9 cellular contexts compared by ENCODE assay signal in the genomic region with DNA sequence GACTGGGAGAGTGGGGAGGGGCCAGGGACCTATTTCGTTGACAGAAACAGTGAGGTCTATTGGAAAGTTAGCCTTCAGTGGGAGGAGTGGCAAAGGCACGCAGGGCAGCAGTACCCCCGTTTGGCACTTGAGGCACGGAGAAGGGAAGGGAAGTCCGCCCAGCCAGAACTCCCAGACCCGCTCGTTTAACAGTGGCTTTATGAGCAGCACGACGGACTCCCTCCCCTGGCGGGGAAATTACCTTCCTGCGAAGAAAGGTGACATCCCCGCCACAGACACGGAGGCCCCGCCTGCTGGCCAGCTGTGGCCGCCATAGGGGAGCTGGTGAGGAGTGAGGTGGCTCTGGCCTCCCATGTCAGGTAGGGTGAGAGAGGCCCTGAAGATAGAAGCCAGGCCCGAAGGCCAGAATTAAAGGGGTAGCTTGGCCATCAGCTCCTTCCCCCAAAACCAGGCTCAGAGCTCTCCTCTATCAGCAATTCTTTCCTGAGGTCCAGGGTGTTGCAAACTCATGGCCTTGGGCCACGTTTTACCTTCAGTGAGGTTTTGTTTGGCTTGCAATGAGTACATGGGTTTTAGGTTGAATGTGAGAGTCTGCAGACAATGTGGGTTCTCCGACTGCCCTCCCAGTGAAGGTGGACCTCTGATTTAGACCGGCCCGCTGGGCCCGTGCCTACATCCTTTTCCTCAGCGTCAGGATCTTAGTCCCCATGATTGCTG.
DNase-seq lines count a peak whose midpoint lies in the region; ATAC-seq, FAIRE-seq and TF ChIP-seq lines count a peak whose summit lies in the region.
"Had no signal": no experiment of that assay in that cellular context is flagged by ENCODE, and none has a peak within 500 bp of the region (broad histone marks: within the 10 kb centered on the region; RNA-seq: fewer than 3 reads in every experiment).

No MANE protein-coding gene starts in this region.

- CTCF ChIA-PET in CD8-positive, alpha-beta memory T cell (lab: Charles Lee) = no interaction called here

- peaks cover 0 to 3% (median 0%) of the 10 kb centered on the region in 3 donors for H3K36me3 Mint-ChIP-seq in CD8-positive, alpha-beta memory T cell
- peaks cover 1% of the 10 kb centered on the region for H3K36me3 Mint-ChIP-seq in activated naive CD8-positive, alpha-beta T cell treated with anti-CD3 and anti-CD28 coated beads, Interleukin-2, amount 10 ng/mL, durations not matched to agents 7 days and 5 days

- POLR2A ChIA-PET in CD8-positive, alpha-beta memory T cell (lab: Charles Lee) = no interaction called here
- POLR2A ChIA-PET in activated naive CD8-positive, alpha-beta T cell treated with anti-CD3 and anti-CD28 coated beads, Interleukin-2, amount 10 ng/mL, durations not matched to agents 7 days and 5 days (lab: Charles Lee) = interaction anchor here (0.6 kb wide), 1 partner anchor 215 kb away, joined by 4 read pairs; no protein-coding TSS in a partner anchor

- no peak for FAIRE-seq in D721Med (lab: Jason Lieb, UNC)

- H3K4me1 ChIP-seq in CD8-positive, alpha-beta memory T cell (ENCODE audit: insufficient read depth, low read length) = peaks cover 5% of the 10 kb centered on the region
- peaks cover 29% of the 10 kb centered on the region for H3K4me1 ChIP-seq in mesendoderm (ENCODE audit: control insufficient read depth, low read depth, low read length)

- peaks cover 0 to 27% (median 3%) of the 10 kb centered on the region in 3 donors for H3K4me1 Mint-ChIP-seq in CD8-positive, alpha-beta memory T cell
- H3K4me1 Mint-ChIP-seq in activated naive CD8-positive, alpha-beta T cell treated with anti-CD3 and anti-CD28 coated beads, Interleukin-2, amount 10 ng/mL, durations not matched to agents 7 days and 5 days = peaks cover 16% of the 10 kb centered on the region

- peak overlapping the region; percentile 1 for H3K4ac ChIP-seq in mesendoderm (ENCODE audit: low read depth, low read length)

- TF ChIP-seq CTCF in D721Med (IDR thresholded peaks at IDR 0.05; ENCODE audit: insufficient read depth, missing control alignments) = no peak

- no CpG with 5 or more reads among the region's 22 CpGs for WGBS in mesendoderm (ENCODE audit: extremely low coverage, insufficient coverage, low lambda C conversion rate)

- H3K27me3 ChIP-seq in CD8-positive, alpha-beta memory T cell (ENCODE audit: insufficient read depth, low read length, poor library complexity, severe bottlenecking) = peaks cover 19% of the 10 kb centered on the region
- H3K27me3 ChIP-seq in mesendoderm (ENCODE audit: insufficient read depth, low read length, poor library complexity) = no peaks in the 10 kb centered on the region

- no peaks in the 10 kb centered on the region for H3K79me1 ChIP-seq in mesendoderm (ENCODE audit: low read length)

- peak overlapping the region; percentile 12 for H3K9ac ChIP-seq in mesendoderm (ENCODE audit: low read length)

- H3K4me3 ChIP-seq in CD8-positive, alpha-beta memory T cell (ENCODE audit: low read length) = peak overlapping the region; percentile 39
- H3K4me3 ChIP-seq in mesendoderm (ENCODE audit: low read length) = no peak overlapping the region

- peak overlapping the region in 5 of 7 donors; percentile 41 to 77 (median 49) for H3K4me3 Mint-ChIP-seq in CD8-positive, alpha-beta memory T cell
- H3K4me3 Mint-ChIP-seq in activated naive CD8-positive, alpha-beta T cell treated with anti-CD3 and anti-CD28 coated beads, Interleukin-2, amount 10 ng/mL, durations not matched to agents 7 days and 5 days = peak overlapping the region; percentile 60

- H3K27ac Mint-ChIP-seq in CD8-positive, alpha-beta memory T cell = peak overlapping the region in 1 of 8 donors; percentile 12
- H3K27ac Mint-ChIP-seq in activated naive CD8-positive, alpha-beta T cell treated with anti-CD3 and anti-CD28 coated beads, Interleukin-2, amount 10 ng/mL, durations not matched to agents 7 days and 5 days = no peak overlapping the region

- peak in 1 of 5 donors; percentile 7 for DNase-seq in CD8-positive, alpha-beta memory T cell
- DNase-seq in activated naive CD8-positive, alpha-beta T cell treated with anti-CD3 and anti-CD28 coated beads, Interleukin-2, amount 10 ng/mL, durations not matched to agents 7 days and 5 days = no peak
- DNase-seq in mesendoderm = peak; percentile 81
- DNase-seq in D721Med (ENCODE audit: insufficient read length, low spot score) = no peak
- no peak for DNase-seq in DMS114 treated with DMSO at 0.1 percent for 48 hours (lab: John Stamatoyannopoulos, UW; ENCODE audit: unreplicated experiment)
- DNase-seq: NCI-H1048 had no signal

- peak overlapping the region; percentile 55 for H3K18ac ChIP-seq in mesendoderm (ENCODE audit: low read length)

- no peak overlapping the region for H2BK15ac ChIP-seq in mesendoderm (replicated peaks; ENCODE audit: low read depth)

- peak overlapping the region; percentile 1 for H3K4me2 ChIP-seq in mesendoderm (ENCODE audit: low read length)

- peak overlapping the region; percentile 84 for H3K56ac ChIP-seq in mesendoderm (ENCODE audit: low read length)

- H4K8ac ChIP-seq in mesendoderm (ENCODE audit: low read depth, low read length) = no peak overlapping the region

- H2BK120ac ChIP-seq in mesendoderm (ENCODE audit: low read depth, low read length) = no peak overlapping the region

- H3K79me2 ChIP-seq in mesendoderm (ENCODE audit: control insufficient read depth, insufficient read depth, low read length) = no peaks in the 10 kb centered on the region

- no peak overlapping the region for H3K27ac ChIP-seq in CD8-positive, alpha-beta memory T cell (ENCODE audit: low read depth, low read length)
- H3K27ac ChIP-seq in mesendoderm (ENCODE audit: low read depth, low read length) = peak overlapping the region; percentile 82

- no peaks in the 10 kb centered on the region for H3K36me3 ChIP-seq in CD8-positive, alpha-beta memory T cell (ENCODE audit: insufficient read depth, low read length)
- no peaks in the 10 kb centered on the region for H3K36me3 ChIP-seq in mesendoderm (ENCODE audit: control insufficient read depth, insufficient read depth, low read length)

- ATAC-seq in GM19023 (IDR thresholded peaks at IDR 0.05; ENCODE audit: unreplicated experiment) = peak; percentile 29
- no peak for ATAC-seq in activated naive CD8-positive, alpha-beta T cell treated with anti-CD3 and anti-CD28 coated beads, Interleukin-2, amount 10 ng/mL, durations not matched to agents 7 days and 5 days (ENCODE audit: low read depth)
- ATAC-seq in HG03135 (IDR thresholded peaks at IDR 0.05; ENCODE audit: unreplicated experiment) = no peak
- no peak for ATAC-seq in GM18502 (IDR thresholded peaks at IDR 0.05; ENCODE audit: poor library complexity, unreplicated experiment)

- no peak overlapping the region for H4K5ac ChIP-seq in mesendoderm (ENCODE audit: low read length)

- H3K23ac ChIP-seq in mesendoderm (ENCODE audit: low read length) = no peak overlapping the region

- no peaks in the 10 kb centered on the region for H3K9me3 Mint-ChIP-seq in CD8-positive, alpha-beta memory T cell
- H3K9me3 Mint-ChIP-seq in activated naive CD8-positive, alpha-beta T cell treated with anti-CD3 and anti-CD28 coated beads, Interleukin-2, amount 10 ng/mL, durations not matched to agents 7 days and 5 days = no peaks in the 10 kb centered on the region

- H3K27me3 Mint-ChIP-seq in CD8-positive, alpha-beta memory T cell = peaks cover 45 to 75% of the 10 kb centered on the region in 2 donors
- peaks cover 39% of the 10 kb centered on the region for H3K27me3 Mint-ChIP-seq in activated naive CD8-positive, alpha-beta T cell treated with anti-CD3 and anti-CD28 coated beads, Interleukin-2, amount 10 ng/mL, durations not matched to agents 7 days and 5 days

- no peak overlapping the region for H2BK5ac ChIP-seq in mesendoderm (ENCODE audit: low read length)

- no peaks in the 10 kb centered on the region for H3K9me3 ChIP-seq in CD8-positive, alpha-beta memory T cell (ENCODE audit: low read length)

- H2AK5ac ChIP-seq in mesendoderm (ENCODE audit: low read length) = no peak overlapping the region
